ENCODE assay signal across 10 cellular contexts in genomic region chr5:99059685-99060084, GRCh38.
DNase-seq lines count a peak whose midpoint lies in the region; ATAC-seq and TF ChIP-seq lines count a peak whose summit lies in the region.
"Had no signal": no experiment of that assay in that cellular context is flagged by ENCODE, and none has a peak within 500 bp of the region (broad histone marks: within the 10 kb centered on the region; RNA-seq: fewer than 3 reads in every experiment).

No MANE protein-coding gene starts in this region.

- H3K36me3 Mint-ChIP-seq in effector memory CD8-positive, alpha-beta T cell (ENCODE audit: insufficient read depth), result no peaks in the 10 kb centered on the region
- no peaks in the 10 kb centered on the region for H3K36me3 Mint-ChIP-seq in activated CD4-positive, alpha-beta T cell treated with anti-CD3 and anti-CD28 coated beads, Interleukin-2, amount 10 ng/mL, durations not matched to agents 24 days and 14 days (ENCODE audit: low read depth)
- H3K36me3 Mint-ChIP-seq: activated naive CD4-positive, alpha-beta T cell treated with anti-CD3 and anti-CD28 coated beads, Interleukin-2, amount 50 U/mL, for 24 hours had no signal

- 0 out of 2 replicates have a peak overlapping the region, but pooled peaks have one; percentile 37 for H3K4me2 ChIP-seq in DOHH2 (ENCODE audit: low read length)

- H3K27me3 ChIP-seq in DOHH2 (ENCODE audit: control insufficient read depth, low read length) (peaks cover 21% of the 10 kb centered on the region), spleen (replicated peaks in 1 of 7) (no peaks in the 10 kb centered on the region)

- no peaks in the 10 kb centered on the region for H3K9me2 ChIP-seq in DOHH2 (replicated peaks; ENCODE audit: control insufficient read depth, low read length)

- TF ChIP-seq CTCF in DOHH2 (IDR thresholded peaks at IDR 0.05; ENCODE audit: low read depth, low read length, poor library complexity, severe bottlenecking), result no peak
- TF ChIP-seq CTCF in spleen (IDR thresholded peaks at IDR 0.05 in 8 of 11, conservative IDR thresholded peaks at IDR 0.05 in 3 of 11), result no peak

- 0 out of 2 replicates have a peak, but pooled peaks cover 4% of the 10 kb centered on the region for H4K20me1 ChIP-seq in DOHH2 (ENCODE audit: control insufficient read depth, insufficient read depth, low read depth, low read length)

- H3K9me3 Mint-ChIP-seq in effector memory CD8-positive, alpha-beta T cell, result no peaks in the 10 kb centered on the region
- H3K9me3 Mint-ChIP-seq in activated CD4-positive, alpha-beta T cell treated with anti-CD3 and anti-CD28 coated beads, Interleukin-2, amount 10 ng/mL, durations not matched to agents 24 days and 14 days, result no peaks in the 10 kb centered on the region
- H3K9me3 Mint-ChIP-seq: activated CD8-positive, alpha-beta T cell treated with anti-CD3 and anti-CD28 coated beads for 36 hours; activated naive CD4-positive, alpha-beta T cell treated with anti-CD3 and anti-CD28 coated beads, Interleukin-2, amount 50 U/mL, for 24 hours had no signal

- intact Hi-C loops in activated CD4-positive, alpha-beta T cell treated with anti-CD3 and anti-CD28 coated beads, Interleukin-2, amount 10 ng/mL, durations not matched to agents 24 days and 14 days (cut with micrococcal nuclease), result loop anchor here (1.0 to 5.0 kb wide), 3 partner anchors 132 to 289 kb away; partner anchors contain the start of gene CHD1
- intact Hi-C loops in spleen (cut with DNase I; ENCODE audit: low total_unique reads), result loop anchor here (5.0 kb wide), 1 partner anchor 152 kb away; no protein-coding TSS in a partner anchor

- peaks cover 4 to 5% of the 10 kb centered on the region in 2 donors for H3K4me1 Mint-ChIP-seq in effector memory CD8-positive, alpha-beta T cell (ENCODE audit: low read depth in 2 of 2)
- H3K4me1 Mint-ChIP-seq in activated CD4-positive, alpha-beta T cell treated with anti-CD3 and anti-CD28 coated beads, Interleukin-2, amount 10 ng/mL, durations not matched to agents 24 days and 14 days, result peaks cover 1% of the 10 kb centered on the region

- ATAC-seq in GM19452 (IDR thresholded peaks at IDR 0.05; ENCODE audit: unreplicated experiment) (peak; percentile 70), HG02759 (IDR thresholded peaks at IDR 0.05; ENCODE audit: unreplicated experiment) (peak; percentile 64), HG03460 (IDR thresholded peaks at IDR 0.05; ENCODE audit: unreplicated experiment) (peak; percentile 49)
- no peak for ATAC-seq in effector memory CD8-positive, alpha-beta T cell (replicated peaks)

- TF ChIP-seq POLR2A in spleen (IDR thresholded peaks at IDR 0.05), result no peak

- no peaks in the 10 kb centered on the region for H3K79me2 ChIP-seq in DOHH2 (ENCODE audit: control insufficient read depth, low read length)

- H3K27ac Mint-ChIP-seq in effector memory CD8-positive, alpha-beta T cell, result no peak overlapping the region
- H3K27ac Mint-ChIP-seq in activated CD4-positive, alpha-beta T cell treated with anti-CD3 and anti-CD28 coated beads, Interleukin-2, amount 10 ng/mL, durations not matched to agents 24 days and 14 days, result no peak overlapping the region
- H3K27ac Mint-ChIP-seq: activated CD8-positive, alpha-beta T cell treated with anti-CD3 and anti-CD28 coated beads for 36 hours; activated naive CD4-positive, alpha-beta T cell treated with anti-CD3 and anti-CD28 coated beads, Interleukin-2, amount 50 U/mL, for 24 hours had no signal

- H3K36me3 ChIP-seq in DOHH2 (ENCODE audit: control insufficient read depth, low read length) (no peaks in the 10 kb centered on the region), spleen (no peaks in the 10 kb centered on the region)

- no peaks in the 10 kb centered on the region for H3F3A ChIP-seq in DOHH2 (ENCODE audit: control insufficient read depth, insufficient read depth)

- H3K4me1 ChIP-seq in DOHH2 (ENCODE audit: control insufficient read depth, low read length) (peaks cover 7% of the 10 kb centered on the region), spleen (peaks cover 7 to 39% (median 23%) of the 10 kb centered on the region in 6 donors)

- DNase-seq in effector memory CD8-positive, alpha-beta T cell, result no peak
- DNase-seq in activated CD4-positive, alpha-beta T cell treated with anti-CD3 and anti-CD28 coated beads, Interleukin-2, amount 10 ng/mL, durations not matched to agents 24 days and 14 days, result no peak
- DNase-seq in spleen, result no peak
- no peak for DNase-seq in stimulated activated CD4-positive, alpha-beta T cell treated with anti-CD3 and anti-CD28 coated beads, Interleukin-1b, Interleukin-23, amount 100 ng/mL, for 48 hours

- H3K27ac ChIP-seq in DOHH2 (ENCODE audit: low read depth, low read length), result no peak overlapping the region
- H3K27ac ChIP-seq in spleen, result no peak overlapping the region

- H3K4me3 Mint-ChIP-seq in effector memory CD8-positive, alpha-beta T cell, result no peak overlapping the region
- H3K4me3 Mint-ChIP-seq in activated CD4-positive, alpha-beta T cell treated with anti-CD3 and anti-CD28 coated beads, Interleukin-2, amount 10 ng/mL, durations not matched to agents 24 days and 14 days, result no peak overlapping the region
- H3K4me3 Mint-ChIP-seq: activated CD8-positive, alpha-beta T cell treated with anti-CD3 and anti-CD28 coated beads for 36 hours; activated naive CD4-positive, alpha-beta T cell treated with anti-CD3 and anti-CD28 coated beads, Interleukin-2, amount 50 U/mL, for 24 hours had no signal

- H3K9me3 ChIP-seq in DOHH2 (ENCODE audit: control insufficient read depth, insufficient read depth, low read length), result no peaks in the 10 kb centered on the region
- H3K9me3 ChIP-seq in spleen, result no peaks in the 10 kb centered on the region

- H3K27me3 Mint-ChIP-seq in effector memory CD8-positive, alpha-beta T cell, result peaks cover 12 to 29% of the 10 kb centered on the region in 2 donors
- peaks cover 15% of the 10 kb centered on the region for H3K27me3 Mint-ChIP-seq in activated CD4-positive, alpha-beta T cell treated with anti-CD3 and anti-CD28 coated beads, Interleukin-2, amount 10 ng/mL, durations not matched to agents 24 days and 14 days
- H3K27me3 Mint-ChIP-seq: activated naive CD4-positive, alpha-beta T cell treated with anti-CD3 and anti-CD28 coated beads, Interleukin-2, amount 50 U/mL, for 24 hours had no signal

- no peak overlapping the region for H3K4me3 ChIP-seq in DOHH2 (ENCODE audit: low read length)
- H3K4me3 ChIP-seq in spleen, result no peak overlapping the region
